ENCODE assay signal across 38 cellular contexts in the genomic region with DNA sequence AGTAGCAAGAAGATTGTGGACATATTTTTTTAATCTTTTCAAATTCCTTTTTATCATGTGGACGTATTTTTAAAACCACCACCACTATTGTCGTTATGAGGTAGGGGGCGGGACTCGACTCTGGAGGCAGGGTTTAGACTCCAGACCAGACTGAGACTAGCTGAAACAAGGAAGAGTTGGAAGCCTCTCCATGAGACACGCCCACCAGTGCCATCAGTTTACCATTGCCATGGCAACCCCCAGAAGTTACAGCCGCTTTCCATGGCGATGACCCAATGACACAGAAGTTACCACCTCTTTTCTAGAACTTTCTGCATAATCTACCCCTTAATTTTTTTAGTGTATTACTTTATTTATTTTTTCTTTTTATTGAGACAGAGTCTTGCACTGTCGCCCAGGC. TPM values are rescaled to one million over a fixed set of nuclear protein-coding genes. Genes with fewer than 3 reads are reported as not detected.
"Had no signal": no experiment of that assay in that cellular context is flagged by ENCODE, and none has a peak within 500 bp of the region (broad histone marks: within the 10 kb centered on the region; RNA-seq: fewer than 3 reads in every experiment).

No MANE protein-coding gene starts in this region.

- H3K4me1 ChIP-seq: ascending aorta, breast epithelium, colonic mucosa, esophagus squamous epithelium had no signal

- H3K36me3 ChIP-seq: ascending aorta, breast epithelium, cardiac muscle cell, colonic mucosa, esophagus squamous epithelium, gastroesophageal sphincter, heart right ventricle had no signal

- H3K27ac ChIP-seq: ascending aorta, breast epithelium, cardiac muscle cell, colonic mucosa, epithelial cell of prostate, esophagus squamous epithelium, gastroesophageal sphincter, heart right ventricle, VCaP had no signal

- H3K36me3 Mint-ChIP-seq: activated CD8-positive, alpha-beta memory T cell treated with anti-CD3 and anti-CD28 coated beads, Interleukin-2, amount 10 ng/mL, durations not matched to agents 7 days and 5 days; activated naive CD8-positive, alpha-beta T cell treated with anti-CD3 and anti-CD28 coated beads, Interleukin-2, amount 10 ng/mL, durations not matched to agents 7 days and 5 days; brain had no signal

- FAIRE-seq: endometrium, endothelial cell of umbilical vein, TTC549 had no signal

- H3K27ac Mint-ChIP-seq: activated B cell treated with CpG ODN at 0.5 μM for 24 hours; activated CD8-positive, alpha-beta memory T cell treated with anti-CD3 and anti-CD28 coated beads, Interleukin-2, amount 10 ng/mL, durations not matched to agents 7 days and 5 days; activated CD8-positive, alpha-beta T cell treated with anti-CD3 and anti-CD28 coated beads for 36 hours; activated naive CD4-positive, alpha-beta T cell treated with anti-CD3 and anti-CD28 coated beads, Interleukin-2, amount 50 U/mL, for 72 hours; activated naive CD8-positive, alpha-beta T cell treated with anti-CD3 and anti-CD28 coated beads, Interleukin-2, amount 10 ng/mL, durations not matched to agents 7 days and 5 days; activated T-helper 1 cell treated with anti-CD3 and anti-CD28 coated beads, Interleukin-12 subunit alpha, Interleukin-12 subunit beta, Interleukin-2, Interleukin-4 antibody, amounts not matched to agents 30 ng/mL and 10 ng/mL and 1 ng/mL, durations not matched to agents 14 hours and 24 hours and 36 hours; activated T-helper 2 cell treated with anti-CD3 and anti-CD28 coated beads, Interferon-gamma antibody, Interleukin-2, Interleukin-4, amounts not matched to agents 10 μg/mL and 5 μg/mL and 100 μg/mL, durations not matched to agents 14 hours and 24 hours and 36 hours; brain had no signal

- H3K27me3 Mint-ChIP-seq: activated B cell treated with CpG ODN at 0.5 μM for 24 hours; activated CD8-positive, alpha-beta memory T cell treated with anti-CD3 and anti-CD28 coated beads, Interleukin-2, amount 10 ng/mL, durations not matched to agents 7 days and 5 days; activated CD8-positive, alpha-beta T cell treated with anti-CD3 and anti-CD28 coated beads for 36 hours; brain had no signal

- H3K27me3 ChIP-seq: ascending aorta, breast epithelium, cardiac muscle cell, colonic mucosa, esophagus squamous epithelium, gastroesophageal sphincter, heart right ventricle had no signal

- H3K4me1 Mint-ChIP-seq: activated B cell treated with CpG ODN at 0.5 μM for 24 hours; activated naive CD8-positive, alpha-beta T cell treated with anti-CD3 and anti-CD28 coated beads, Interleukin-2, amount 10 ng/mL, durations not matched to agents 7 days and 5 days had no signal

- DNase-seq: activated B cell treated with CpG ODN at 0.5 μM for 24 hours; activated CD4-positive, alpha-beta T cell treated with anti-CD3 and anti-CD28 coated beads for 48 hours; activated CD4-positive, alpha-beta T cell treated with anti-CD3 and anti-CD28 coated beads, Interleukin-2, amount 50 U/mL, for 1 hour; activated CD4-positive, alpha-beta T cell treated with anti-CD3 and anti-CD28 coated beads, Interleukin-2, amount 50 U/mL, for 48 hours; activated CD8-positive, alpha-beta memory T cell treated with anti-CD3 and anti-CD28 coated beads, Interleukin-2, amount 10 ng/mL, durations not matched to agents 7 days and 5 days; activated CD8-positive, alpha-beta memory T cell treated with anti-CD3 and anti-CD28 coated beads, Interleukin-2, amount 50 U/mL, for 4 hours; activated CD8-positive, alpha-beta T cell treated with anti-CD3 and anti-CD28 coated beads for 36 hours; activated gamma-delta T cell treated with Interleukin-2 at 50 U/mL for 16 hours; activated naive CD4-positive, alpha-beta T cell treated with Interleukin-2 at 50 U/mL for 16 hours; activated naive CD8-positive, alpha-beta T cell treated with anti-CD3 and anti-CD28 coated beads, Interleukin-2, amount 10 ng/mL, durations not matched to agents 7 days and 5 days; activated T-cell treated with anti-CD3 and anti-CD28 coated beads, Interleukin-2, amount 50 U/mL, for 1 hour; activated T-cell treated with anti-CD3 and anti-CD28 coated beads, Interleukin-2, amount 50 U/mL, for 48 hours; central memory CD4-positive, alpha-beta T cell; cerebellar nuclear complex; colonic mucosa; effector CD8-positive, alpha-beta T cell; esophagus squamous epithelium; foreskin melanocyte; heart right ventricle; T-helper 1 cell; T-helper 2 cell had no signal

- H3K4me3 Mint-ChIP-seq: activated B cell treated with CpG ODN at 0.5 μM for 24 hours; activated CD8-positive, alpha-beta memory T cell treated with anti-CD3 and anti-CD28 coated beads, Interleukin-2, amount 10 ng/mL, durations not matched to agents 7 days and 5 days; activated CD8-positive, alpha-beta T cell treated with anti-CD3 and anti-CD28 coated beads for 36 hours; activated naive CD8-positive, alpha-beta T cell treated with anti-CD3 and anti-CD28 coated beads, Interleukin-2, amount 10 ng/mL, durations not matched to agents 7 days and 5 days; activated T-helper 1 cell treated with anti-CD3 and anti-CD28 coated beads, Interleukin-12 subunit alpha, Interleukin-12 subunit beta, Interleukin-2, Interleukin-4 antibody, amounts not matched to agents 30 ng/mL and 10 ng/mL and 1 ng/mL, durations not matched to agents 14 hours and 24 hours and 36 hours; brain had no signal

- H3K9me3 ChIP-seq: ascending aorta, breast epithelium, colonic mucosa, esophagus squamous epithelium, gastroesophageal sphincter had no signal

- ATAC-seq: activated CD4-positive, CD25-positive, alpha-beta regulatory T cell treated with anti-CD3 and anti-CD28 coated beads, Interleukin-2, amount 50 U/mL, for 24 hours; activated CD8-positive, alpha-beta memory T cell treated with anti-CD3 and anti-CD28 coated beads, Interleukin-2, amount 10 ng/mL, durations not matched to agents 7 days and 5 days; activated CD8-positive, alpha-beta T cell treated with anti-CD3 and anti-CD28 coated beads for 36 hours; activated naive CD4-positive, alpha-beta T cell treated with anti-CD3 and anti-CD28 coated beads, Interleukin-2, amount 50 U/mL, for 72 hours; gastroesophageal sphincter; heart right ventricle had no signal

- H3K4me3 ChIP-seq: ascending aorta, breast epithelium, cardiac muscle cell, colonic mucosa, esophagus squamous epithelium, gastroesophageal sphincter, heart right ventricle had no signal

- H3K9me3 Mint-ChIP-seq: activated B cell treated with CpG ODN at 0.5 μM for 24 hours; activated CD8-positive, alpha-beta T cell treated with anti-CD3 and anti-CD28 coated beads for 36 hours; activated naive CD8-positive, alpha-beta T cell treated with anti-CD3 and anti-CD28 coated beads, Interleukin-2, amount 10 ng/mL, durations not matched to agents 7 days and 5 days; activated T-helper 1 cell treated with anti-CD3 and anti-CD28 coated beads, Interleukin-12 subunit alpha, Interleukin-12 subunit beta, Interleukin-2, Interleukin-4 antibody, amounts not matched to agents 30 ng/mL and 10 ng/mL and 1 ng/mL, durations not matched to agents 14 hours and 24 hours and 36 hours; activated T-helper 2 cell treated with anti-CD3 and anti-CD28 coated beads, Interferon-gamma antibody, Interleukin-2, Interleukin-4, amounts not matched to agents 10 μg/mL and 5 μg/mL and 100 μg/mL, durations not matched to agents 14 hours and 24 hours and 36 hours had no signal

RNA-seq across cellular contexts. Expression of gene S100P, which starts 44.5 kb away (rescaled TPM):
- total RNA-seq: activated B cell treated with CpG ODN at 0.5 μM for 24 hours, ascending aorta, cardiac muscle cell, endothelial cell of umbilical vein, fibroblast of lung, fibroblast of villous mesenchyme, glomerular endothelial cell had no signal
- polyA plus RNA-seq: cardiac muscle cell, endothelial cell of umbilical vein, fibroblast of lung had no signal
